In the genomic region with DNA sequence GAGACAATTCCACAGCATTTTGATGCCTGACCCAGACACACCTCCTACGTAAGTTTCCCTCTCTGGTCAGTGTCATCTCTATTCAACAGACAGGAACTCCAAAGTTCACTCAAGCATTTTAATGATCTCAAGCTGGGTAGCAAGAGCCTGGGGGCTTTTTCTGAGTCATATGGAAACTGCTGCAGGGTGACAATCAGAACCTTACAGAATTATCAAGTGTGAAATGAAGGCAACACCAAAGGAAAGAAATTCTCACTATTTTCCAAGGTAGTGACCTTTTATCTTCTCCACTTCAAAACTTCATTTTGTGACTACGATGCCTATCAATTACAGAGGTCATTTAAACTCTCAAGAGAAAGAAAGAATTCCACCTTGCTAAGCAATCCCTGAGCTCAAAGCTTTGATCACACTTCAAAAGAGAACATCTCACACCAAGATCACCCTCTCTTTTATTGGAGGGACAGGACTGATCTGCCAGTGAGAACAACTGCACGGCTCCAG, we compare ENCODE assay signal across 9 cellular contexts.
DNase-seq lines count a peak whose midpoint lies in the region; ATAC-seq and TF ChIP-seq lines count a peak whose summit lies in the region.
"Had no signal": no experiment of that assay in that cellular context is flagged by ENCODE, and none has a peak within 500 bp of the region (broad histone marks: within the 10 kb centered on the region; RNA-seq: fewer than 3 reads in every experiment).

No MANE protein-coding gene starts in this region.

- peak; percentile 60 to 76 for ATAC-seq in activated T-cell treated with anti-CD3 and anti-CD28 coated beads, Interleukin-2, amount 50 U/mL, for 72 hours (replicated peaks in 1 of 2)
- ATAC-seq in HG02884 (IDR thresholded peaks at IDR 0.05; ENCODE audit: unreplicated experiment), result peak; percentile 90

- peaks cover 12% of the 10 kb centered on the region for H3K27me3 Mint-ChIP-seq in activated T-cell treated with anti-CD3 and anti-CD28 coated beads, Interleukin-2, amount 50 U/mL, for 72 hours (ENCODE audit: low read depth)
- H3K27me3 Mint-ChIP-seq in type B pancreatic cell, result no peaks in the 10 kb centered on the region

- in situ Hi-C loops in SK-MEL-5 (cut with HindIII; ENCODE audit: low pct_unique_long_range_greater_than_20kb, low sequenced_read_pairs), result no loop called here

- DNase-seq in activated T-cell treated with anti-CD3 and anti-CD28 coated beads, Interleukin-2, amount 50 U/mL, for 72 hours, result peak; percentile 5 to 10
- DNase-seq in activated T-cell treated with anti-CD3 and anti-CD28 coated beads, Interleukin-2, amount 50 U/mL, for 1 hour, result no peak
- DNase-seq in SK-MEL-5 (ENCODE audit: low read depth, low spot score), result peak; percentile 57
- DNase-seq in type B pancreatic cell (ENCODE audit: extremely low spot score, unreplicated experiment), result no peak
- DNase-seq in GM03348 (ENCODE audit: low spot score), result no peak
- DNase-seq in pons (ENCODE audit: low spot score), result no peak
- DNase-seq in Ammon's horn (ENCODE audit: low spot score), result no peak
- DNase-seq: kidney had no signal

- no peaks in the 10 kb centered on the region for H3K9me3 Mint-ChIP-seq in activated T-cell treated with anti-CD3 and anti-CD28 coated beads, Interleukin-2, amount 50 U/mL, for 72 hours
- H3K9me3 Mint-ChIP-seq in type B pancreatic cell, result no peaks in the 10 kb centered on the region

- H3K4me3 Mint-ChIP-seq in activated T-cell treated with anti-CD3 and anti-CD28 coated beads, Interleukin-2, amount 50 U/mL, for 72 hours, result no peak overlapping the region
- no peak overlapping the region for H3K4me3 Mint-ChIP-seq in type B pancreatic cell

- no peaks in the 10 kb centered on the region for H3K36me3 Mint-ChIP-seq in activated T-cell treated with anti-CD3 and anti-CD28 coated beads, Interleukin-2, amount 50 U/mL, for 72 hours (ENCODE audit: insufficient read depth in 2 of 2)
- no peaks in the 10 kb centered on the region for H3K36me3 Mint-ChIP-seq in type B pancreatic cell

- no peak overlapping the region for H3K27ac Mint-ChIP-seq in activated T-cell treated with anti-CD3 and anti-CD28 coated beads, Interleukin-2, amount 50 U/mL, for 72 hours
- peak overlapping the region; percentile 7 for H3K27ac Mint-ChIP-seq in type B pancreatic cell

- no peak for TF ChIP-seq CTCF in type B pancreatic cell (conservative IDR thresholded peaks at IDR 0.05)

- peaks cover 8% of the 10 kb centered on the region for H3K4me1 Mint-ChIP-seq in activated T-cell treated with anti-CD3 and anti-CD28 coated beads, Interleukin-2, amount 50 U/mL, for 72 hours (ENCODE audit: low read depth)
- peaks cover 5% of the 10 kb centered on the region for H3K4me1 Mint-ChIP-seq in type B pancreatic cell (ENCODE audit: unreplicated experiment)

Comparison
In these comparisons a context has a peak if more than half of its experiments do, and no peak if none do; other contexts are left out.
1. DNase-seq: peak in activated T-cell treated with anti-CD3 and anti-CD28 coated beads, Interleukin-2, amount 50 U/mL, for 72 hours (2 of 2) and SK-MEL-5 (single experiment); none in activated T-cell treated with anti-CD3 and anti-CD28 coated beads, Interleukin-2, amount 50 U/mL, for 1 hour (single experiment), type B pancreatic cell (single experiment), GM03348 (single experiment), pons (single experiment) and Ammon's horn (single experiment).